ENCODE assay signal across 2 cellular contexts in genomic region chr11:124916370-124916710, GRCh38.
TF ChIP-seq lines count a peak whose summit lies in the region.

No MANE protein-coding gene starts in this region.

TF ChIP-seq in HepG2, 621 proteins besides CTCF, POLR2A, EP300 and RAD21:
- TF ChIP-seq TEF (CRISPR knock-in tag; IDR thresholded peaks at IDR 0.05) (no peak), KDM6A (CRISPR knock-in tag; IDR thresholded peaks at IDR 0.05; ENCODE audit: low read depth) (no peak), SNAPC4 (CRISPR knock-in tag; IDR thresholded peaks at IDR 0.05) (no peak), ZNF687 (CRISPR knock-in tag; IDR thresholded peaks at IDR 0.05) (no peak), ELF1 (CRISPR knock-in tag; IDR thresholded peaks at IDR 0.05) (no peak), KMT2A (CRISPR knock-in tag; IDR thresholded peaks at IDR 0.05) (no peak), MAFK (conservative IDR thresholded peaks at IDR 0.05 in 1 of 2, IDR thresholded peaks at IDR 0.05 in 1 of 2; ENCODE audit: low read length in 2 of 2) (no peak), ZZZ3 (CRISPR knock-in tag; IDR thresholded peaks at IDR 0.05; ENCODE audit: borderline replicate concordance) (no peak)
- TF ChIP-seq, protein P1, sequence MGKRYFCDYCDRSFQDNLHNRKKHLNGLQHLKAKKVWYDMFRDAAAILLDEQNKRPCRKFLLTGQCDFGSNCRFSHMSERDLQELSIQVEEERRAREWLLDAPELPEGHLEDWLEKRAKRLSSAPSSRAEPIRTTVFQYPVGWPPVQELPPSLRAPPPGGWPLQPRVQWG (CRISPR knock-in tag; IDR thresholded peaks at IDR 0.05; ENCODE audit: borderline replicate concordance, low read depth): no peak

TF ChIP-seq in endothelial cell of umbilical vein, 7 proteins besides CTCF, POLR2A, EP300 and RAD21:
- no peak for TF ChIP-seq GATA2 (IDR thresholded peaks at IDR 0.05; ENCODE audit: insufficient read depth, insufficient read length, low read depth, low read length)
- no peak for TF ChIP-seq FOS (IDR thresholded peaks at IDR 0.05; ENCODE audit: borderline replicate concordance, insufficient read depth, low read length)
- no peak for TF ChIP-seq POLR2AphosphoS5 (IDR thresholded peaks at IDR 0.05; ENCODE audit: insufficient read depth, low read depth, low read length)
- TF ChIP-seq MYC (IDR thresholded peaks at IDR 0.05; ENCODE audit: low read depth, low read length): no peak
- TF ChIP-seq JUN (IDR thresholded peaks at IDR 0.05; ENCODE audit: borderline replicate concordance, insufficient read depth, insufficient read length, low read depth): no peak
- TF ChIP-seq, protein P2, sequence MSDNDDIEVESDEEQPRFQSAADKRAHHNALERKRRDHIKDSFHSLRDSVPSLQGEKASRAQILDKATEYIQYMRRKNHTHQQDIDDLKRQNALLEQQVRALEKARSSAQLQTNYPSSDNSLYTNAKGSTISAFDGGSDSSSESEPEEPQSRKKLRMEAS (IDR thresholded peaks at IDR 0.05; ENCODE audit: insufficient read depth, insufficient read length): no peak
- no peak for TF ChIP-seq EZH2 (IDR thresholded peaks at IDR 0.05; ENCODE audit: borderline replicate concordance, low read depth, low read length, severe bottlenecking)
TF ChIP-seq in endothelial cell of umbilical vein: peak in this region for 0.
